In the genomic region with DNA sequence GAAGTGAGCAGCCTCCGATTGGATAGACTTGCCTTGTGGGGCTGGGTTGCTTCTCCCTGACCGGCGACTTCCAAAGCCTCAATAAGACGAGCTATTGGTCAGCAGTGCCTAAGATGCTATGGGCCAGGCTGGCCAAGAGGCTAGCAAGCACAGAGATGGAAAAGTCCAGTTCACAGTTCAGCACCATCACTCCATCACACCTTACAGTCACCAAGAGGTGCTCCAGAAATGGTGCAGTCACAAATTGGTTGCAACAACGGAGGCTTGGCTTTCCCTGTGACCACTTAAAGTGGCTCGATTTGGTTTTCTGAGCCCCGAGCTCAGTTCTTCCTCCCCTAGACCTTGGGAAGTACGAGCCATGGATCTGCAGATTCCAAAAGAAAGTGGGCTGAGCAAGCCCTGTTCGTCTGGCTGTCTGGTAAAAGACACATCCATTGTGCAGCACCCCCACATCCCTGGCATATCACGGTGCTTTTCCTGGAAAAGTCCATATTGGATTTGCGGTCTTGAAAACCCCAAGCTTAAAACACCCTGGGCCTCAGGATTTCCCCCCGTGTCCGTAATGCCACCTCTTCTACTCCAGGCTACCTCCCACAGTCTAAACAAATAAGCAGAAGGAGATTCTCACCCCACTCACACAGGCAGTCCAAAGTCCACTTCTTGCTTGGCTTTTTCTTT, we compare ENCODE assay signal across 12 cellular contexts. TPM values are rescaled to one million over a fixed set of nuclear protein-coding genes. Genes with fewer than 3 reads are reported as not detected.
DNase-seq lines count a peak whose midpoint lies in the region; ATAC-seq and TF ChIP-seq lines count a peak whose summit lies in the region.
"Had no signal": no experiment of that assay in that cellular context is flagged by ENCODE, and none has a peak within 500 bp of the region (broad histone marks: within the 10 kb centered on the region; RNA-seq: fewer than 3 reads in every experiment).

No MANE protein-coding gene starts in this region.

- H3K9me3 Mint-ChIP-seq in activated CD4-positive, alpha-beta T cell treated with anti-CD3 and anti-CD28 coated beads, Interleukin-2, amount 10 ng/mL, durations not matched to agents 7 days and 5 days: peaks cover 4% of the 10 kb centered on the region

- no peak for TF ChIP-seq EP300 in stomach (IDR thresholded peaks at IDR 0.05)

- no peaks in the 10 kb centered on the region for H3K36me3 ChIP-seq in Peyer's patch
- no peaks in the 10 kb centered on the region for H3K36me3 ChIP-seq in esophagus (ENCODE audit: control insufficient read depth in 2 of 2, insufficient read depth in 2 of 2, low read length in 1 of 2)
- H3K36me3 ChIP-seq in stomach: no peaks in the 10 kb centered on the region
- H3K36me3 ChIP-seq: tibial nerve had no signal

- no peaks in the 10 kb centered on the region for H3K9me3 ChIP-seq in Peyer's patch
- H3K9me3 ChIP-seq in esophagus (ENCODE audit: control insufficient read depth in 2 of 2, insufficient read depth in 1 of 2, low read depth in 1 of 2, low read length in 1 of 2): no peaks in the 10 kb centered on the region
- no peaks in the 10 kb centered on the region for H3K9me3 ChIP-seq in stomach
- H3K9me3 ChIP-seq: tibial nerve had no signal

- DNase-seq in activated CD4-positive, alpha-beta T cell treated with anti-CD3 and anti-CD28 coated beads, Interleukin-2, amount 10 ng/mL, durations not matched to agents 7 days and 5 days: no peak
- DNase-seq in activated CD4-positive, alpha-beta T cell treated with anti-CD3 and anti-CD28 coated beads for 1 hour: no peak
- DNase-seq in Peyer's patch (no peak), stomach (no peak), GF-D8 (lab: John Stamatoyannopoulos, UW) (no peak), GM20000 (ENCODE audit: low spot score) (no peak)
- DNase-seq: erythroblast had no signal

- H3K36me3 Mint-ChIP-seq in activated CD4-positive, alpha-beta T cell treated with anti-CD3 and anti-CD28 coated beads, Interleukin-2, amount 10 ng/mL, durations not matched to agents 7 days and 5 days (ENCODE audit: low read depth): peaks cover 60% of the 10 kb centered on the region

- no peaks in the 10 kb centered on the region for H3K27me3 Mint-ChIP-seq in activated CD4-positive, alpha-beta T cell treated with anti-CD3 and anti-CD28 coated beads, Interleukin-2, amount 10 ng/mL, durations not matched to agents 7 days and 5 days

- H3K4me1 Mint-ChIP-seq in activated CD4-positive, alpha-beta T cell treated with anti-CD3 and anti-CD28 coated beads, Interleukin-2, amount 10 ng/mL, durations not matched to agents 7 days and 5 days: peaks cover 64% of the 10 kb centered on the region

- POLR2A ChIA-PET in activated CD4-positive, alpha-beta T cell treated with anti-CD3 and anti-CD28 coated beads, Interleukin-2, amount 10 ng/mL, durations not matched to agents 7 days and 5 days (lab: Charles Lee): no interaction called here

- peak overlapping the region; percentile 93 for H3K4me3 Mint-ChIP-seq in activated CD4-positive, alpha-beta T cell treated with anti-CD3 and anti-CD28 coated beads, Interleukin-2, amount 10 ng/mL, durations not matched to agents 7 days and 5 days

- TF ChIP-seq CTCF in Peyer's patch (IDR thresholded peaks at IDR 0.05) (no peak), stomach (IDR thresholded peaks at IDR 0.05) (no peak), GM20000 (IDR thresholded peaks at IDR 0.05; ENCODE audit: extremely low read depth, missing control alignments) (no peak)

- no peak for ATAC-seq in HG02938 (IDR thresholded peaks at IDR 0.05; ENCODE audit: unreplicated experiment)

- CTCF ChIA-PET in activated CD4-positive, alpha-beta T cell treated with anti-CD3 and anti-CD28 coated beads, Interleukin-2, amount 10 ng/mL, durations not matched to agents 7 days and 5 days (lab: Charles Lee): interaction anchor here (0.6 to 3.2 kb wide), 11 partner anchors 10 to 171 kb away, joined by 3 to 16 read pairs (median 4); no protein-coding TSS in a partner anchor

- peak overlapping the region; percentile 56 to 79 (median 67) for H3K27ac ChIP-seq in Peyer's patch
- peak overlapping the region in 1 of 2 donors; percentile 21 for H3K27ac ChIP-seq in esophagus (ENCODE audit: low read depth in 2 of 2, low read length in 1 of 2)
- H3K27ac ChIP-seq in stomach: peak overlapping the region in 4 of 5 donors; percentile 6 to 65 (median 40)

- H3K27ac Mint-ChIP-seq in activated CD4-positive, alpha-beta T cell treated with anti-CD3 and anti-CD28 coated beads, Interleukin-2, amount 10 ng/mL, durations not matched to agents 7 days and 5 days: peak overlapping the region; percentile 93

- TF ChIP-seq POLR2A in Peyer's patch (IDR thresholded peaks at IDR 0.05) (no peak), stomach (IDR thresholded peaks at IDR 0.05) (no peak)

- H3K27me3 ChIP-seq in Peyer's patch: no peaks in the 10 kb centered on the region
- H3K27me3 ChIP-seq in esophagus (ENCODE audit: control insufficient read depth in 1 of 2, insufficient read depth in 2 of 2, low read length in 2 of 2): no peaks in the 10 kb centered on the region
- no peaks in the 10 kb centered on the region for H3K27me3 ChIP-seq in stomach
- H3K27me3 ChIP-seq: tibial nerve had no signal

- H3K4me3 ChIP-seq in Peyer's patch: peak overlapping the region; percentile 31 to 41 (median 38)
- peak overlapping the region; percentile 23 to 40 for H3K4me3 ChIP-seq in esophagus (ENCODE audit: low read depth in 1 of 2, low read length in 2 of 2)
- peak overlapping the region; percentile 11 to 34 (median 26) for H3K4me3 ChIP-seq in stomach

- WGBS in esophagus, 2 donors: 74% methylated on average over 13 of the region's 13 CpGs
- 73 to 86% (median 77%) methylated on average over 10 to 13 of the region's 13 CpGs for WGBS in stomach, 5 donors

- H3K4me1 ChIP-seq in Peyer's patch: no peaks in the 10 kb centered on the region
- no peaks in the 10 kb centered on the region for H3K4me1 ChIP-seq in esophagus (ENCODE audit: control insufficient read depth in 2 of 2, insufficient read depth in 2 of 2, low read length in 1 of 2)
- H3K4me1 ChIP-seq in stomach: peaks cover 0 to 6% (median 0%) of the 10 kb centered on the region in 4 donors

- intact Hi-C loops in stomach (cut with DNase I; ENCODE audit: low total_unique reads): no loop called here

RNA-seq across cellular contexts. Expression of gene SLAMF1, which starts 1.3 kb away (rescaled TPM):
- 10 to 100 TPM; 70.4 to 70.6 TPM for total RNA-seq in activated CD4-positive, alpha-beta T cell treated with anti-CD3 and anti-CD28 coated beads, Interleukin-2, amount 10 ng/mL, durations not matched to agents 7 days and 5 days
- 1 to 10 TPM in 3 of 4 donors, not detected in 1; 2.5 to 9.1 (median 6.0) TPM for total RNA-seq in Peyer's patch
- under 1 TPM; 0.26 to 0.29 TPM for polyA plus RNA-seq in esophagus
- 1 to 10 TPM in 2 of 5 donors, not detected in 3; 3.1 to 4.1 TPM for total RNA-seq in stomach
- polyA plus RNA-seq in stomach: under 1 TPM; 0.12 to 0.92 (median 0.25) TPM
- total RNA-seq: bronchial epithelial cell, MCF 10A had no signal

Comparison
In these comparisons a context has a peak if more than half of its experiments do, and no peak if none do; other contexts are left out.
1. RNA of gene SLAMF1, which starts 1.3 kb away (total RNA-seq): 70.4 to 70.6 TPM in activated CD4-positive, alpha-beta T cell treated with anti-CD3 and anti-CD28 coated beads, Interleukin-2, amount 10 ng/mL, durations not matched to agents 7 days and 5 days; 2.5 to 9.1 TPM in Peyer's patch and 3.1 to 4.1 TPM in stomach; every median in the first group is over 4 times any median in the second.
2. Peak in every context shown above with its lines, with median percentiles within 50 percentile points of each other: H3K4me3 ChIP-seq.